In the genomic region with DNA sequence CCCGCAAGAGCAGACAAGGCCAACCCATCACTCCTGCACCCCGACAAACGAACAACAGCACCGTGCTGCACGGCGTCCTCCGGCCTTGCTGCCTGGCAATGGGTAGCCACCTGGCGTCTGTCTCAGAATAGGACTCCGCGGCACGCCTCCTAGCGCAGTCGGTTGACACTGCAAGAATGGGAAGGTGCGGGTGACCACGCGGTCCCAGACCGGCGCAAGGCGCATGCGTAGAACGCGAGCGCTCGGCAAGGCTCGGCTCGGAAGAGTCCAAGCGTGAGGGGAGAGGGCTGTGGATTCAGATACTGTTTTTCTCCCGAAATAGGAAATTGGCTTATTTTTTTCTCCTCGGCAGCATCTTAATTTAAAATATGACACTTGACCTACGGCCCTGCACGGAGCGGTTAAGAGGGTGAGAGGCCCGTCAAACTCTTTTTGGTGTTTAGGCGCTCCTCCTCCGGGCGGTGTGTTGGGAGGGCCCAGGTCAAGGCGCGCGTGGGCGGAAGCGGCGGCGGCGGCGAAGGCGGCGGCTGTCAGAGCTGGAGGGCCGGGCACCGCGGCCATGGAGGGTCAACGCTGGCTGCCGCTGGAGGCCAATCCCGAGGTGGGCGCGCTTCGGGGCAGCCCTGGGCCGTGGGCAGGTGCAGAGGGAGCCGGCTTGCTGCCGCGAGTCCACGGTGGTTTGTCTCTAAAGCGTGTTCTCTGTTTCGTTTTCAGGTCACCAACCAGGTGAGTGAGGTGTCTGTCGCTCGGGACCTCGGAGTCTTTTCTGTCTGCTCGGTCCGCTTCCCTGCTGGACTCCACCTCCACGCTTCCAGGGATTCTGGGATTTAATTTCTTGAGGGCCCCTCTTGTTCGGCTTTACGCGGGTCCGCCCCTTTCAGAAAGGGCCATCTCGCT, we compare ENCODE assay signal across 8 cellular contexts. TPM values are rescaled to one million over a fixed set of nuclear protein-coding genes. Genes with fewer than 3 reads are reported as not detected.
DNase-seq lines count a peak whose midpoint lies in the region; ATAC-seq lines count a peak whose summit lies in the region.

A gene (plus strand): TSS at position 530 of the 897 bp plus-strand sequence. CDS start 30 bp downstream, at position 560.

- DNase-seq in CMK (ENCODE audit: low read depth) (peak; percentile 99), HS-27A (ENCODE audit: low read depth) (peak; percentile 76), NK-92 (lab: John Stamatoyannopoulos, UW; ENCODE audit: unreplicated experiment) (peak; percentile 63), lung microvascular endothelial cell (ENCODE audit: low read depth in 2 of 2) (peak; percentile 96 to 97)
- DNase-seq in activated CD8-positive, alpha-beta memory T cell treated with anti-CD3 and anti-CD28 coated beads for 24 hours = peak; percentile 98
- peak; percentile 94 for DNase-seq in effector CD8-positive, alpha-beta T cell (lab: John Stamatoyannopoulos, UW)
- DNase-seq in stimulated activated CD8-positive, alpha-beta memory T cell treated with anti-CD3 and anti-CD28 coated beads, Interleukin-12 subunit alpha, Interleukin-12 subunit beta, amount 100 ng/mL, for 1 hour (ENCODE audit: low read depth) = peak; percentile 96

- peak; percentile 95 for ATAC-seq in GM19463 (IDR thresholded peaks at IDR 0.05; ENCODE audit: unreplicated experiment)

RNA-seq across cellular contexts. Expression of the gene that starts here (rescaled TPM):
- total RNA-seq in lung microvascular endothelial cell = 30.4 and 33.3 TPM in 2 replicates

Comparison
In these comparisons a context has a peak if more than half of its experiments do, and no peak if none do; other contexts are left out.
1. Peak in every context shown above with its lines: DNase-seq and ATAC-seq.